ENCODE assay signal across 1 cellular context in the genomic region with DNA sequence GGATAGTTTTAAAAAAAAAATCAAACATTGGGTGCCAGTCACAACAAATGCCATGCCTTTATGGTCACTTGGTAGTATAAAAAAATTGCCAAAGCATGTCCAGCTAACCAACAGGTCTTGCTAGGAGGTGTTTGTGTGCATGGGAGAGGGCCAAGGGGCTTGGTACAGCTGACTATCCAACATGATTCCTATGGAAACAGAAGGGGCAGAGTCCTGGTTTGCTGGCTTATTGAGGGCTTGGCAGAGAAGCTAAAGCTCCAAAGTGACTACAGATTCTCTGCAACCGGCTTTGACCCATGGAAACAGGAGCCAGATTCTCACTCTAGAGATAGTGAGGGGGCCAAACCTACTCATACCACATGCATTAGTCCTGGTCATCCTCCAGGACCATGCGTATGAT.
TF ChIP-seq lines count a peak whose summit lies in the region.

No MANE protein-coding gene starts in this region.

TF ChIP-seq in liver, 16 proteins besides CTCF, POLR2A, EP300 and RAD21:
- TF ChIP-seq HNF4G (IDR thresholded peaks at IDR 0.05), result peak; percentile 11
- peak; percentile 45 to 49 for TF ChIP-seq HNF4A (conservative IDR thresholded peaks at IDR 0.05)
- TF ChIP-seq RXRA (IDR thresholded peaks at IDR 0.05), result peak in 1 of 2 donors; percentile 26
